In genomic region chr15:40161693-40162401, GRCh38 we compare ENCODE assay signal across 10 cellular contexts. TPM values are rescaled to one million over a fixed set of nuclear protein-coding genes. Genes with fewer than 3 reads are reported as not detected.
DNase-seq lines count a peak whose midpoint lies in the region; ATAC-seq, FAIRE-seq and TF ChIP-seq lines count a peak whose summit lies in the region.
"Had no signal": no experiment of that assay in that cellular context is flagged by ENCODE, and none has a peak within 500 bp of the region (broad histone marks: within the 10 kb centered on the region; RNA-seq: fewer than 3 reads in every experiment).

No MANE protein-coding gene starts in this region.

- peak overlapping the region; percentile 92 for H3K4me3 ChIP-seq in BE2C (ENCODE audit: low read depth, low read length)
- peak overlapping the region; percentile 71 for H3K4me3 ChIP-seq in HUES64 (ENCODE audit: low read length)
- peak overlapping the region; percentile 91 for H3K4me3 ChIP-seq in GM12878
- H3K4me3 ChIP-seq in mesodermal cell (ENCODE audit: extremely low read depth, insufficient read depth, low read length, poor library complexity, severe bottlenecking): peak overlapping the region; percentile 84
- peak overlapping the region in 17 of 59 donors; percentile 45 to 80 (median 65) for H3K4me3 ChIP-seq in dorsolateral prefrontal cortex

- H3K9ac ChIP-seq in HUES64 (ENCODE audit: low read depth, low read length) (peak overlapping the region; percentile 91), GM12878 (ENCODE audit: control insufficient read depth, insufficient read depth, low read length) (peak overlapping the region; percentile 68)

- 5% methylated on average over 2 of the region's 2 CpGs for WGBS in HUES64
- 0% methylated on average over 2 of the region's 2 CpGs for WGBS in GM12878 (ENCODE audit: insufficient coverage, insufficient replicate concordance, low lambda C conversion rate, missing lambda C conversion rate)
- no CpG with 5 or more reads among the region's 2 CpGs for WGBS in mesodermal cell (ENCODE audit: insufficient coverage in 2 of 2), 2 experiments

- no peak for TF ChIP-seq EP300 in GM12878 (IDR thresholded peaks at IDR 0.05; ENCODE audit: borderline replicate concordance in 1 of 2, control insufficient read depth in 1 of 2, low read depth in 2 of 2, low read length in 2 of 2)

- no peak for DNase-seq in BE2C
- no peak for DNase-seq in GM12878 (ENCODE audit: low read depth, low spot score)
- DNase-seq in medulla oblongata (ENCODE audit: extremely low spot score): no peak
- no peak for DNase-seq in ecto neural progenitor cell (ENCODE audit: low spot score)
- DNase-seq in activated naive CD4-positive, alpha-beta T cell treated with Interleukin-2 at 50 U/mL for 16 hours: no peak
- no peak for DNase-seq in dorsolateral prefrontal cortex
- DNase-seq: activated CD4-positive, CD25-positive, alpha-beta regulatory T cell; adrenal gland had no signal

- in situ Hi-C loops in GM12878 (cut with MboI): no loop called here

- peak; percentile 24 for ATAC-seq in GM12878

- intact Hi-C loops in GM12878 (cut with micrococcal nuclease; ENCODE audit: unreplicated experiment) (loop anchor here (2.0 kb wide), 2 partner anchors 53 to 117 kb away; partner anchors contain the start of gene BMF), dorsolateral prefrontal cortex (cut with DNase I) (loop anchor here (2.0 to 10.0 kb wide), 2 partner anchors 57 to 117 kb away; partner anchors contain the start of gene BMF (in 1 of the 2))

- POLR2A ChIA-PET in GM12878 (lab: Charles Lee): interaction anchor here (0.7 to 4.5 kb wide), 14 partner anchors 9 to 403 kb away, joined by 3 to 22 read pairs (median 3); partner anchors contain the start of genes BMF and CCDC32

- no peak for TF ChIP-seq POLR2A in GM12878 (IDR thresholded peaks at IDR 0.05; ENCODE audit: low read depth, low read length)

- RAD21 ChIA-PET in GM12878 (lab: Charles Lee; ENCODE audit: unreplicated experiment): interaction anchor here (1.0 to 6.8 kb wide), 9 partner anchors 12 to 115 kb away, joined by 3 to 88 read pairs (median 4); partner anchors contain the start of gene BMF

- SMC1A ChIA-PET in GM12878 (lab: Charles Lee; ENCODE audit: uncharacterized antibody, unreplicated experiment): interaction anchor here (0.8 to 12.3 kb wide), 15 partner anchors 8 to 122 kb away, joined by 3 to 227 read pairs (median 4); partner anchors contain the start of genes BMF and SRP14

- H3K27ac ChIP-seq in HUES64 (ENCODE audit: low read depth, low read length) (peak overlapping the region; percentile 76; the same call in 1 of the 2 replicates), GM12878 (ENCODE audit: control insufficient read depth, insufficient read depth) (peak overlapping the region; percentile 64), mesodermal cell (ENCODE audit: low read depth, low read length, severe bottlenecking) (no peak overlapping the region), dorsolateral prefrontal cortex (no peak overlapping the region)
- H3K27ac ChIP-seq: adrenal gland had no signal

- CTCF ChIA-PET in GM12878 (lab: Yijun Ruan, JAX): interaction anchor here (0.9 to 8.8 kb wide), 9 partner anchors 13 to 124 kb away, joined by 3 to 94 read pairs (median 6); partner anchors contain the start of gene BMF

- FAIRE-seq in GM12878 (lab: Jason Lieb, UNC): no peak

- H2AFZ ChIP-seq in GM12878 (ENCODE audit: control insufficient read depth, low read depth, low read length): no peak overlapping the region

- BruUV-seq in GM12878 (replicated peaks; lab: Mats Ljungman, UMichigan): no TSS peak

- no peaks in the 10 kb centered on the region for H3K4me1 ChIP-seq in BE2C
- H3K4me1 ChIP-seq in HUES64 (ENCODE audit: insufficient read depth, low read length): peaks cover 22% of the 10 kb centered on the region
- H3K4me1 ChIP-seq in GM12878 (ENCODE audit: control insufficient read depth, insufficient read depth, low read length): peaks cover 14% of the 10 kb centered on the region; the same call in 1 of the 2 replicates
- H3K4me1 ChIP-seq in mesodermal cell (ENCODE audit: control insufficient read depth, insufficient read depth, low read length, poor library complexity, severe bottlenecking): peaks cover 10% of the 10 kb centered on the region

- TF ChIP-seq RAD21 in GM12878 (IDR thresholded peaks at IDR 0.05; ENCODE audit: insufficient read depth, low read depth, low read length): no peak

- H3K9me3 ChIP-seq in BE2C (no peaks in the 10 kb centered on the region), HUES64 (ENCODE audit: insufficient read depth, low read depth, low read length) (no peaks in the 10 kb centered on the region), GM12878 (replicated peaks; ENCODE audit: control insufficient read depth, insufficient read depth, low read length) (no peaks in the 10 kb centered on the region), mesodermal cell (ENCODE audit: control insufficient read depth, low read length) (no peaks in the 10 kb centered on the region)
- H3K9me3 ChIP-seq: adrenal gland had no signal

- H3K36me3 ChIP-seq in BE2C (peaks cover 20% of the 10 kb centered on the region), HUES64 (ENCODE audit: insufficient read depth, low read length) (peaks cover 46% of the 10 kb centered on the region), GM12878 (ENCODE audit: control insufficient read depth in 2 of 2, insufficient read depth in 2 of 2, low read length in 1 of 2) (peaks cover 0 to 4% of the 10 kb centered on the region in 2 experiments; a peak in 1 of 4 replicates), mesodermal cell (ENCODE audit: control insufficient read depth, insufficient read depth, low read length) (peaks cover 45% of the 10 kb centered on the region)
- H3K36me3 ChIP-seq: adrenal gland had no signal

- TF ChIP-seq CTCF in BE2C (IDR thresholded peaks at IDR 0.05; ENCODE audit: low read depth, low read length) (no peak), GM12878 (IDR thresholded peaks at IDR 0.05 in 2 of 3, conservative IDR thresholded peaks at IDR 0.05 in 1 of 3; ENCODE audit: control insufficient read depth in 2 of 3, extremely low read depth in 1 of 3, insufficient read depth in 1 of 3, low read depth in 3 of 3, low read length in 3 of 3) (no peak), dorsolateral prefrontal cortex (IDR thresholded peaks at IDR 0.05 in 54 of 56, conservative IDR thresholded peaks at IDR 0.05 in 2 of 56; ENCODE audit: low read depth in 1 of 56, partially characterized antibody in 56 of 56) (no peak)

- H3K4me2 ChIP-seq in GM12878 (ENCODE audit: control insufficient read depth, insufficient read depth): peak overlapping the region; percentile 46

- H3K27me3 ChIP-seq in BE2C (no peaks in the 10 kb centered on the region), HUES64 (ENCODE audit: insufficient read depth, low read length) (no peaks in the 10 kb centered on the region), GM12878 (replicated peaks in 1 of 2; ENCODE audit: control insufficient read depth in 2 of 2, insufficient read depth in 2 of 2, low read length in 1 of 2) (no peaks in the 10 kb centered on the region), dorsolateral prefrontal cortex (no peaks in the 10 kb centered on the region)
- H3K27me3 ChIP-seq: adrenal gland had no signal

- H3K79me2 ChIP-seq in GM12878 (ENCODE audit: control insufficient read depth, insufficient read depth, low read length): peaks cover 59% of the 10 kb centered on the region

- H4K20me1 ChIP-seq in GM12878 (ENCODE audit: control insufficient read depth, insufficient read depth): no peaks in the 10 kb centered on the region

RNA-seq across cellular contexts. Expression of gene BUB1B, which starts 1.0 kb away (rescaled TPM):
- 7.8 TPM for polyA plus RNA-seq in BE2C (2012; ENCODE audit: insufficient read depth, insufficient read length, low read depth)
- 67.4 TPM for polyA plus RNA-seq in HUES64 (2013, experiment 1 of 2)
- 81.7 TPM for polyA plus RNA-seq in HUES64 (2013, experiment 2 of 2)
- total RNA-seq in GM12878 (2013; cell fraction: nucleolus; rRNA removed): 142 and 156 TPM in 2 replicates
- total RNA-seq in GM12878 (2014; rRNA removed) (78.9 and 95.3 TPM in 2 replicates), GM12878 (2014; rRNA removed; fragmentation: Illumina TruSeq; extraction: Trizol) (92.6 and 95.4 TPM in 2 replicates), GM12878 (2021) (71.6 and 78.4 TPM in 2 replicates), dorsolateral prefrontal cortex (1 to 10 TPM in 86 of 120 experiments, under 1 TPM in 27, not detected in 7; 0.13 to 8.5 (median 1.8) TPM)
- polyA plus RNA-seq in GM12878 (2011; ENCODE audit: low read depth): 29.4 TPM
- polyA plus RNA-seq in GM12878 (2011; rRNA removed) (84.4 and 105 TPM in 2 replicates), GM12878 (2014; fragmentation: Illumina TruSeq; extraction: Trizol) (98.6 and 126 TPM in 2 replicates), GM12878 (2014; fragmentation: Nextera tagmentation; extraction: Ambion mirVana) (10 to 100 TPM; 29.1 to 38.6 TPM), GM12878 (2014; rRNA removed) (66.7 and 79.6 TPM in 2 replicates), GM12878 (2016; fragmentation: Nextera tagmentation; extraction: Ambion mirVana) (10 to 100 TPM; 73.1 to 75.6 TPM)
- polyA plus RNA-seq in GM12878 (2011; cell fraction: cytosol; rRNA removed): 35.8 and 36.0 TPM in 2 replicates
- 97.5 and 112 TPM in 2 replicates for polyA plus RNA-seq in GM12878 (2011; cell fraction: nucleus; rRNA removed)
- 25.4 and 35.5 TPM in 2 replicates for polyA plus RNA-seq in GM12878 (2012)
- 53.6 and 55.4 TPM in 2 replicates for polyA minus RNA-seq in GM12878 (2011; rRNA and poly(A)+ RNA removed)
- polyA minus RNA-seq in GM12878 (2011; cell fraction: cytosol; rRNA and poly(A)+ RNA removed): 18.8 and 28.1 TPM in 2 replicates
- polyA minus RNA-seq in GM12878 (2011; cell fraction: nucleus; rRNA and poly(A)+ RNA removed): 39.4 and 86.6 TPM in 2 replicates
- polyA plus RNA-seq in mesodermal cell (2013, experiment 1 of 2): 53.7 TPM
- polyA plus RNA-seq in mesodermal cell (2013, experiment 2 of 2): 57.5 TPM

RNA-seq across cellular contexts. Expression of gene BMF, which starts 53.2 kb away (rescaled TPM):
- 17.1 TPM for polyA plus RNA-seq in BE2C (2012; ENCODE audit: insufficient read depth, insufficient read length, low read depth)
- polyA plus RNA-seq in HUES64 (2013, experiment 1 of 2): 8.2 TPM
- 12.5 TPM for polyA plus RNA-seq in HUES64 (2013, experiment 2 of 2)
- total RNA-seq in GM12878 (2013; cell fraction: nucleolus; rRNA removed): 43.4 and 50.5 TPM in 2 replicates
- total RNA-seq in GM12878 (2014; rRNA removed) (17.3 and 19.2 TPM in 2 replicates), GM12878 (2014; rRNA removed; fragmentation: Illumina TruSeq; extraction: Trizol) (16.4 and 20.1 TPM in 2 replicates), GM12878 (2021) (34.9 and 35.7 TPM in 2 replicates), dorsolateral prefrontal cortex (1 to 10 TPM in 117 of 120 experiments, under 1 TPM in 3; 0.89 to 7.2 (median 2.6) TPM)
- polyA plus RNA-seq in GM12878 (2011; ENCODE audit: low read depth): 20.0 TPM
- polyA plus RNA-seq in GM12878 (2011; rRNA removed) (14.7 and 22.1 TPM in 2 replicates), GM12878 (2014; fragmentation: Illumina TruSeq; extraction: Trizol) (17.4 and 23.8 TPM in 2 replicates), GM12878 (2014; fragmentation: Nextera tagmentation; extraction: Ambion mirVana) (1 to 10 TPM in 1 of 2 experiments, under 1 TPM in 1; 0.82 to 1.3 TPM), GM12878 (2014; rRNA removed) (26.8 and 27.5 TPM in 2 replicates), GM12878 (2016; fragmentation: Nextera tagmentation; extraction: Ambion mirVana) (1 to 10 TPM; 4.0 to 4.2 TPM)
- polyA plus RNA-seq in GM12878 (2011; cell fraction: cytosol; rRNA removed): 27.1 and 27.9 TPM in 2 replicates
- polyA plus RNA-seq in GM12878 (2011; cell fraction: nucleus; rRNA removed): 24.6 and 24.9 TPM in 2 replicates
- 26.9 and 30.0 TPM in 2 replicates for polyA plus RNA-seq in GM12878 (2012)
- polyA minus RNA-seq in GM12878 (2011; rRNA and poly(A)+ RNA removed): 21.4 and 35.2 TPM in 2 replicates
- 8.8 and 9.4 TPM in 2 replicates for polyA minus RNA-seq in GM12878 (2011; cell fraction: cytosol; rRNA and poly(A)+ RNA removed)
- polyA minus RNA-seq in GM12878 (2011; cell fraction: nucleus; rRNA and poly(A)+ RNA removed): 9.3 and 14.4 TPM in 2 replicates
- polyA plus RNA-seq in mesodermal cell (2013, experiment 1 of 2): 59.4 TPM
- polyA plus RNA-seq in mesodermal cell (2013, experiment 2 of 2): 51.4 TPM

Comparison
In these comparisons a context has a peak if more than half of its experiments do, and no peak if none do; other contexts are left out.
1. H3K27ac ChIP-seq: peak in HUES64 (single experiment) and GM12878 (single experiment); none in mesodermal cell (single experiment) and dorsolateral prefrontal cortex (0 of 59).
2. RNA of gene BUB1B, which starts 1.0 kb away (total RNA-seq): 71.6 to 156 TPM in GM12878; 0.13 to 8.5 TPM in dorsolateral prefrontal cortex; every median in the first group is over 4 times any median in the second.